ENCODE assay signal across 1 cellular context in genomic region chr2:9365498-9366019, GRCh38.
TF ChIP-seq lines count a peak whose summit lies in the region.

No MANE protein-coding gene starts in this region.

TF ChIP-seq in IMR-90, 13 proteins besides CTCF, POLR2A, EP300 and RAD21 (continued from another document):
- no peak for TF ChIP-seq MXI1 (IDR thresholded peaks at IDR 0.05; ENCODE audit: borderline replicate concordance, low read depth, low read length)
- no peak for TF ChIP-seq NFE2L2 (IDR thresholded peaks at IDR 0.05; ENCODE audit: low read depth, low read length)
- TF ChIP-seq RCOR1 (IDR thresholded peaks at IDR 0.05; ENCODE audit: insufficient replicate concordance, low read length): no peak
